ENCODE assay signal across 8 cellular contexts in the genomic region with DNA sequence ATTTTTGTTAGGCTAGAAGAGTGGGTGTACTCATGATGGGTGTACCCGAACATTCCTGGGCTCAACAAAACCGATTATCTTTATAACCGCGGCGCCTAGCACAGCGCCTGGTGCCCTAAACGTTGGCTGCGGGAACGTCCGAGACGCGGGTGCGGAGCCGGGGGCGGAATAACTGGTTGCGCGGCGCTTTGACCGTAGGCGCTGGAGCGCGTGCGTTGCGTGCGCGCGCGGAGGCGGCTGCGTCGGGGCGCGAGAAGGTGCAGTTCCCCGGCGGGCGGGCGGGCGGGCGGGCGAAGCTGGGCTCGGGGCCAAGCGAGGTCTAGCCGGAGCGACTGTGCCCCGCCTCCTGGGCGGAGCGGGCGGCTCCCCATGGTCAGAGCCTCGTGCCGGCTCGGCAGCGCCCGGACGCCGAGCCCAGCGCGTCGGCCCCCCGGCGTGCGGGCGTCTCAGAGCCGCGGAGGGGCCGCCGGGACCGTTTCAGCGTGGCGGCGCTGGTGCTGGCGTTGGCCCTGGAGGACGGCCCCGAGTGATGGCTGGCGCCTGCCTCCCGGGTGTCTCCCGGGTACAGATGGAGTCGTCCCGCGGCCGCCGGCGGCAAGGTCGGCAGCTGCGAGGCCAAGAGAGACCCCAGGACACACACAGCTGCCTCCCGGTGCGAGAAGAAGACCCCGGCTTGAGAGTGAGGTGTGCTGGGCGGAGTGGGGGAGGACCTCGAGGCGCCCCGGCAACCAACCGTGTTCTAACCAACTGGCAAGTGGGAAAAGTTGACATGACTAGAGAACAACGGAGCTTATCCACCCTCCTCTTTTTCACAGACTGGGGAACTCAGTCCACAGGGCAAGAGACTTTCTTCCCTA. TPM values are rescaled to one million over a fixed set of nuclear protein-coding genes. Genes with fewer than 3 reads are reported as not detected.
A peak's percentile ranks its signal among the peaks of the same experiment; 100 is the strongest.
DNase-seq lines count a peak whose midpoint lies in the region; ATAC-seq, FAIRE-seq and TF ChIP-seq lines count a peak whose summit lies in the region.

Gene PLAAT1 (plus strand): TSS at position 373 of the 857 bp plus-strand sequence. CDS start 14,429 bp downstream, outside the sequence.

- no peak for DNase-seq in CD4-positive, alpha-beta memory T cell
- DNase-seq in RCC 7860 (ENCODE audit: low spot score) (peak; percentile 54), HepG2 (ENCODE audit: low spot score) (no peak)

- H2AFZ ChIP-seq in HepG2 (ENCODE audit: low read length) = no peak within 1 kb of the TSS

- TF ChIP-seq EP300 in HepG2 (IDR thresholded peaks at IDR 0.05; ENCODE audit: low read depth in 2 of 2, low read length in 2 of 2) (no peak), HepG2 (CRISPR knock-in tag; IDR thresholded peaks at IDR 0.05; ENCODE audit: borderline replicate concordance) (no peak)

- peak within 1 kb of the TSS in 6 of 8 donors; percentile 21 to 70 (median 46) for H3K4me3 Mint-ChIP-seq in CD4-positive, alpha-beta memory T cell
- H3K4me3 Mint-ChIP-seq in dendritic cell treated with granulocyte-macrophage colony-stimulating factor and Interleukin-4, amounts not matched to agents 40 ng/mL and 50 ng/mL, for 4 days = peak within 1 kb of the TSS; percentile 53
- no peak within 1 kb of the TSS for H3K4me3 Mint-ChIP-seq in stimulated activated memory B cell treated with anti-CD40 and anti-IgM and Interleukin-4, amounts not matched to agents 10 μg/mL and 1 μg/mL and 100 μg/mL, for 72 hours

- no peak for TF ChIP-seq POLR2A in HepG2 (IDR thresholded peaks at IDR 0.05; ENCODE audit: insufficient read depth in 1 of 2, low read depth in 2 of 2, low read length in 2 of 2)

- POLR2A ChIA-PET in CD4-positive, alpha-beta memory T cell (lab: Charles Lee; ENCODE audit: partially characterized antibody) = no interaction called here
- POLR2A ChIA-PET in HepG2 (lab: Yijun Ruan, JAX) = no interaction called here

- no peaks in the 10 kb centered on the region for H3K4me1 ChIP-seq in CD4-positive, alpha-beta memory T cell (ENCODE audit: insufficient read depth, low read length)
- H3K4me1 ChIP-seq in HUES48 (ENCODE audit: control insufficient read depth, insufficient read depth, low read length) = peaks cover 3% of the 10 kb centered on the region; the same call in 1 of the 2 replicates
- no peaks in the 10 kb centered on the region for H3K4me1 ChIP-seq in HepG2 (ENCODE audit: insufficient read depth, low read length)

- in situ Hi-C loops in HepG2 (cut with HindIII; ENCODE audit: extremely low pct_ligation_motif_present, low pct_unique_long_range_greater_than_20kb) = no loop called here

- H3K9me3 Mint-ChIP-seq in CD4-positive, alpha-beta memory T cell = peaks cover 0 to 5% (median under 1%) of the 10 kb centered on the region in 8 donors
- H3K9me3 Mint-ChIP-seq in dendritic cell treated with granulocyte-macrophage colony-stimulating factor and Interleukin-4, amounts not matched to agents 40 ng/mL and 50 ng/mL, for 4 days = no peaks in the 10 kb centered on the region
- peaks cover 14% of the 10 kb centered on the region for H3K9me3 Mint-ChIP-seq in stimulated activated memory B cell treated with anti-CD40 and anti-IgM and Interleukin-4, amounts not matched to agents 10 μg/mL and 1 μg/mL and 100 μg/mL, for 72 hours

- FAIRE-seq in RCC 7860 (lab: Jason Lieb, UNC) (no peak), HepG2 (lab: Jason Lieb, UNC) (no peak)

- H3K36me3 ChIP-seq in CD4-positive, alpha-beta memory T cell (ENCODE audit: insufficient read depth, low read length) = no peaks in the 10 kb centered on the region
- no peaks in the 10 kb centered on the region for H3K36me3 ChIP-seq in HUES48 (ENCODE audit: control insufficient read depth, insufficient read depth, low read length)
- H3K36me3 ChIP-seq in HepG2 (replicated peaks in 1 of 2; ENCODE audit: control insufficient read depth in 1 of 2, insufficient read depth in 2 of 2, low read length in 2 of 2) = no peaks in the 10 kb centered on the region

- H3K4me2 ChIP-seq in HepG2 (ENCODE audit: low read depth, low read length) = no peak within 1 kb of the TSS

- H3K36me3 Mint-ChIP-seq in CD4-positive, alpha-beta memory T cell = no peaks in the 10 kb centered on the region
- no peaks in the 10 kb centered on the region for H3K36me3 Mint-ChIP-seq in dendritic cell treated with granulocyte-macrophage colony-stimulating factor and Interleukin-4, amounts not matched to agents 40 ng/mL and 50 ng/mL, for 4 days (ENCODE audit: low read depth)
- H3K36me3 Mint-ChIP-seq in stimulated activated memory B cell treated with anti-CD40 and anti-IgM and Interleukin-4, amounts not matched to agents 10 μg/mL and 1 μg/mL and 100 μg/mL, for 72 hours = no peaks in the 10 kb centered on the region

- no peak for TF ChIP-seq RAD21 in HepG2 (CRISPR knock-in tag; IDR thresholded peaks at IDR 0.05)

- no peaks in the 10 kb centered on the region for H3K9me3 ChIP-seq in CD4-positive, alpha-beta memory T cell (ENCODE audit: control insufficient read depth in 1 of 2, low read length in 2 of 2)
- H3K9me3 ChIP-seq in HUES48 (ENCODE audit: control insufficient read depth, insufficient read depth, low read length) (no peaks in the 10 kb centered on the region), HepG2 (ENCODE audit: low read length) (no peaks in the 10 kb centered on the region)

- no peaks in the 10 kb centered on the region for H4K20me1 ChIP-seq in HepG2 (ENCODE audit: insufficient read depth, low read length)

- peak within 1 kb of the TSS in 1 of 7 donors; percentile 64 for H3K27ac Mint-ChIP-seq in CD4-positive, alpha-beta memory T cell
- H3K27ac Mint-ChIP-seq in dendritic cell treated with granulocyte-macrophage colony-stimulating factor and Interleukin-4, amounts not matched to agents 40 ng/mL and 50 ng/mL, for 4 days = no peak within 1 kb of the TSS
- H3K27ac Mint-ChIP-seq in stimulated activated memory B cell treated with anti-CD40 and anti-IgM and Interleukin-4, amounts not matched to agents 10 μg/mL and 1 μg/mL and 100 μg/mL, for 72 hours = no peak within 1 kb of the TSS

- H3K27me3 ChIP-seq in CD4-positive, alpha-beta memory T cell (ENCODE audit: insufficient read depth, low read length) = no peaks in the 10 kb centered on the region
- H3K27me3 ChIP-seq in HUES48 (ENCODE audit: control insufficient read depth, insufficient read depth, low read length) = peaks cover 20% of the 10 kb centered on the region
- no peaks in the 10 kb centered on the region for H3K27me3 ChIP-seq in HepG2 (ENCODE audit: control insufficient read depth in 1 of 2, insufficient read depth in 2 of 2, low read length in 2 of 2)

- H3K4me3 ChIP-seq in CD4-positive, alpha-beta memory T cell (ENCODE audit: low read length in 2 of 2) = no peak within 1 kb of the TSS
- H3K4me3 ChIP-seq in HUES48 (ENCODE audit: low read depth, low read length) = peak within 1 kb of the TSS; percentile 82
- H3K4me3 ChIP-seq in HepG2 (replicated peaks in 1 of 3; ENCODE audit: insufficient read depth in 1 of 3, low read depth in 2 of 3, low read length in 3 of 3) = no peak within 1 kb of the TSS

- TF ChIP-seq CTCF in HepG2 (CRISPR knock-in tag; IDR thresholded peaks at IDR 0.05) = no peak

- BruUV-seq in HepG2 (replicated peaks; lab: Mats Ljungman, UMichigan) = no TSS peak

- intact Hi-C loops in CD4-positive, alpha-beta memory T cell (cut with micrococcal nuclease) = no loop called here
- intact Hi-C loops in dendritic cell treated with granulocyte-macrophage colony-stimulating factor and Interleukin-4, amounts not matched to agents 40 ng/mL and 50 ng/mL, for 4 days (cut with micrococcal nuclease) = no loop called here
- intact Hi-C loops in HepG2 (cut with micrococcal nuclease; ENCODE audit: unreplicated experiment) = no loop called here

- H3K79me2 ChIP-seq in HepG2 (ENCODE audit: insufficient read depth, low read length) = no peaks in the 10 kb centered on the region

- no peak within 1 kb of the TSS for H3K27ac ChIP-seq in CD4-positive, alpha-beta memory T cell (ENCODE audit: low read depth, low read length)
- H3K27ac ChIP-seq in HUES48 (ENCODE audit: low read depth, low read length) (no peak within 1 kb of the TSS), HepG2 (ENCODE audit: extremely low read length, insufficient read depth, low read length) (no peak within 1 kb of the TSS)

- H3K4me1 Mint-ChIP-seq in CD4-positive, alpha-beta memory T cell = peaks cover 0 to 4% (median 2%) of the 10 kb centered on the region in 4 donors
- H3K4me1 Mint-ChIP-seq in dendritic cell treated with granulocyte-macrophage colony-stimulating factor and Interleukin-4, amounts not matched to agents 40 ng/mL and 50 ng/mL, for 4 days (ENCODE audit: low read depth) = no peaks in the 10 kb centered on the region
- H3K4me1 Mint-ChIP-seq in stimulated activated memory B cell treated with anti-CD40 and anti-IgM and Interleukin-4, amounts not matched to agents 10 μg/mL and 1 μg/mL and 100 μg/mL, for 72 hours = no peaks in the 10 kb centered on the region

- CTCF ChIA-PET in CD4-positive, alpha-beta memory T cell (lab: Charles Lee; ENCODE audit: partially characterized antibody) = no interaction called here
- CTCF ChIA-PET in HepG2 (lab: Yijun Ruan, JAX; ENCODE audit: low intra/inter-chr PET ratio, low total read pairs) = no interaction called here

- H3K9ac ChIP-seq in HUES48 (ENCODE audit: low read depth, low read length) (peak within 1 kb of the TSS; percentile 72), HepG2 (ENCODE audit: insufficient read depth, low read depth, low read length) (no peak within 1 kb of the TSS)

- peak; percentile 72 for ATAC-seq in GM19324 (IDR thresholded peaks at IDR 0.05; ENCODE audit: low FRiP score, unreplicated experiment)
- ATAC-seq in HepG2 = no peak
- peak; percentile 55 for ATAC-seq in stimulated activated memory B cell treated with anti-CD40 and anti-IgM and Interleukin-4, amounts not matched to agents 10 μg/mL and 1 μg/mL and 100 μg/mL, for 72 hours
- ATAC-seq in GM21528 (IDR thresholded peaks at IDR 0.05; ENCODE audit: low FRiP score, unreplicated experiment) = no peak

- 53% methylated on average over 21 of the region's 93 CpGs for WGBS in HepG2 (ENCODE audit: low lambda C conversion rate)

- H3K27me3 Mint-ChIP-seq in CD4-positive, alpha-beta memory T cell = peaks cover 20 to 29% of the 10 kb centered on the region in 2 donors
- peaks cover 34% of the 10 kb centered on the region for H3K27me3 Mint-ChIP-seq in dendritic cell treated with granulocyte-macrophage colony-stimulating factor and Interleukin-4, amounts not matched to agents 40 ng/mL and 50 ng/mL, for 4 days
- peaks cover 31% of the 10 kb centered on the region for H3K27me3 Mint-ChIP-seq in stimulated activated memory B cell treated with anti-CD40 and anti-IgM and Interleukin-4, amounts not matched to agents 10 μg/mL and 1 μg/mL and 100 μg/mL, for 72 hours

RNA-seq across cellular contexts. Expression of gene PLAAT1, which starts in this region (rescaled TPM):
- not detected for total RNA-seq in CD4-positive, alpha-beta memory T cell
- not detected for polyA plus RNA-seq in CD4-positive, alpha-beta memory T cell
- total RNA-seq in HepG2 (2016; rRNA removed; fragmentation: Illumina TruSeq; extraction: Trizol) = not detected in 2 replicates
- total RNA-seq in HepG2 (2016; cell fraction: cytosol; rRNA removed; fragmentation: Illumina TruSeq; extraction: Trizol; ENCODE audit: low read depth) = not detected in 2 replicates
- total RNA-seq in HepG2 (2016; cell fraction: insoluble cytoplasmic fraction; rRNA removed; fragmentation: Illumina TruSeq; extraction: Trizol) = not detected in 2 replicates
- not detected in 2 replicates for total RNA-seq in HepG2 (2016; cell fraction: membrane; rRNA removed; fragmentation: Illumina TruSeq; extraction: Trizol)
- total RNA-seq in HepG2 (2016; cell fraction: nucleus; rRNA removed; fragmentation: Illumina TruSeq; extraction: Trizol) = not detected in 2 replicates
- not detected in 2 replicates for polyA plus RNA-seq in HepG2 (2011; rRNA removed)
- polyA plus RNA-seq in HepG2 (2011; cell fraction: cytosol; rRNA removed) = not detected in 2 replicates
- polyA plus RNA-seq in HepG2 (2011; cell fraction: nucleus; rRNA removed) = not detected in 2 replicates
- polyA plus RNA-seq in HepG2 (2012) = not detected in 2 replicates
- polyA plus RNA-seq in HepG2 (2016; cell fraction: cytosol; fragmentation: Illumina TruSeq; extraction: Trizol; ENCODE audit: low read depth) = not detected in 2 replicates
- polyA plus RNA-seq in HepG2 (2016; cell fraction: insoluble cytoplasmic fraction; fragmentation: Illumina TruSeq; extraction: Trizol; ENCODE audit: low read depth) = not detected in 2 replicates
- polyA plus RNA-seq in HepG2 (2016; cell fraction: membrane; fragmentation: Illumina TruSeq; extraction: Trizol; ENCODE audit: low read depth) = not detected in 2 replicates
- not detected in 2 replicates for polyA plus RNA-seq in HepG2 (2016; cell fraction: nucleus; fragmentation: Illumina TruSeq; extraction: Trizol; ENCODE audit: insufficient read depth, low read depth)
- not detected in 2 replicates for polyA minus RNA-seq in HepG2 (2011; rRNA and poly(A)+ RNA removed; ENCODE audit: low replicate concordance)
- polyA minus RNA-seq in HepG2 (2011; cell fraction: cytosol; rRNA and poly(A)+ RNA removed) = not detected in 2 replicates
- not detected in 2 replicates for polyA minus RNA-seq in HepG2 (2011; cell fraction: nucleus; rRNA and poly(A)+ RNA removed)

Comparison
In these comparisons a context has a peak if more than half of its experiments do, and no peak if none do; other contexts are left out.
1. ATAC-seq: peak in GM19324 (single experiment) and stimulated activated memory B cell treated with anti-CD40 and anti-IgM and Interleukin-4, amounts not matched to agents 10 μg/mL and 1 μg/mL and 100 μg/mL, for 72 hours (single experiment); none in HepG2 (single experiment) and GM21528 (single experiment).